In genomic region chr21:32717851-32718316, GRCh38 we compare ENCODE assay signal across 1 cellular context.
TF ChIP-seq lines count a peak whose summit lies in the region.

No MANE protein-coding gene starts in this region.

TF ChIP-seq in K562, 482 proteins besides CTCF, POLR2A, EP300 and RAD21 (continued from another document):
- TF ChIP-seq MBD1 (CRISPR knock-in tag; IDR thresholded peaks at IDR 0.05), result no peak
